In the genomic region with DNA sequence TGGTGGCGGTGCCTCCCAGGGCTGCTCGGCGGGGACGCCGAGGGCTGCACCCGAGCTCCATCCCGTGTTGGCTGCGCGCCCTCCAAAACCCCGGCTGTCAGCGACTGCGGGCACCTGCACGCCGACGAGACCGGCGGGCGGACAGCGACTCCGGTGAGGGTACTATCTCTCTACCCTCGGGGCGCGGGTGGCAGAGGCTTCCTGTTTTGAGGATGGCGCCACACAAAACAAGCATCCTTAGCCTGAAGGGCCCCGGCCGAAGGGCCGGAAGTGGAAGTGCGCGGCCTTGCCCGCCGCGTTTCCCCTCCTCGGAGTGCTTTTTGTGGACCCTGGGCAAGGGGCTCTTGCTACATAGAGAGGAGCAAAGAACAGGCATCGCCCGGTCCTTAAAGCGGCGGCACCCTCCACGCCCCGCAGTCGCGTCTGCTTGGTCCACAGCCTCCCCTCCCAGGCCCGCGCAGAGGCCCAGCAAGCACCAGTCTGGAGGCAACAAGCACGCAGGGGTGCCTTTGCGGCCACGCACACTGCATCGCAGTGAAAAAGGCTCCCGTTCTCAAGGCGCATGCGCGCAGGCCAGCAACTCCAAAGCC, we compare ENCODE assay signal across 8 cellular contexts. TPM values are rescaled to one million over a fixed set of nuclear protein-coding genes. Genes with fewer than 3 reads are reported as not detected.
DNase-seq lines count a peak whose midpoint lies in the region; ATAC-seq, FAIRE-seq and TF ChIP-seq lines count a peak whose summit lies in the region.

No MANE protein-coding gene starts in this region.

- intact Hi-C loops in OCI-LY7 (cut with micrococcal nuclease; ENCODE audit: unreplicated experiment) = loop anchor here (2.0 to 10.0 kb wide), 4 partner anchors 57 to 625 kb away; a partner anchor contains a TSS

- no peak for FAIRE-seq in D721Med (lab: Jason Lieb, UNC)

- H3K27ac ChIP-seq in OCI-LY7 (ENCODE audit: low read depth, low read length, poor library complexity, severe bottlenecking) = peak overlapping the region; percentile 91
- H3K27ac ChIP-seq in hepatocyte = peak overlapping the region; percentile 93

- WGBS in hepatocyte (ENCODE audit: low lambda C conversion rate, missing lambda C conversion rate) = 1% methylated on average over 51 of the region's 51 CpGs

- peak; percentile 52 for ATAC-seq in GM19455 (IDR thresholded peaks at IDR 0.05; ENCODE audit: unreplicated experiment)
- peak; percentile 22 for ATAC-seq in HG03520 (IDR thresholded peaks at IDR 0.05; ENCODE audit: unreplicated experiment)

- CTCF ChIA-PET in OCI-LY7 (lab: Charles Lee; ENCODE audit: unreplicated experiment) = interaction anchor here (0.6 to 1.3 kb wide), 2 partner anchors 57 to 978 kb away, joined by 3 read pairs; no protein-coding TSS in a partner anchor

- H3K9me3 ChIP-seq in OCI-LY7 (ENCODE audit: low read length) (peaks cover 14% of the 10 kb centered on the region), adipocyte (ENCODE audit: control insufficient read depth, low read length) (peaks cover 9% of the 10 kb centered on the region), hepatocyte (ENCODE audit: low read depth) (no peaks in the 10 kb centered on the region)

- H3K27me3 ChIP-seq in adipocyte (replicated peaks; ENCODE audit: control insufficient read depth, insufficient read depth, low read length) (no peaks in the 10 kb centered on the region), hepatocyte (no peaks in the 10 kb centered on the region)

- H3K79me2 ChIP-seq in OCI-LY7 (ENCODE audit: insufficient read depth, low read depth, low read length) = no peaks in the 10 kb centered on the region
- peaks cover 35% of the 10 kb centered on the region for H3K79me2 ChIP-seq in hepatocyte

- H2AFZ ChIP-seq in OCI-LY7 (ENCODE audit: low read length) (peak overlapping the region; percentile 80), hepatocyte (peak overlapping the region; percentile 59)

- peak overlapping the region; percentile 71 for H3K4me3 ChIP-seq in OCI-LY7 (ENCODE audit: low read depth, low read length, poor library complexity, severe bottlenecking)
- H3K4me3 ChIP-seq in adipocyte (ENCODE audit: low read length) = peak overlapping the region; percentile 86
- peak overlapping the region; percentile 38 for H3K4me3 ChIP-seq in hepatocyte
- peak overlapping the region; percentile 68 for H3K4me3 ChIP-seq in retinal pigment epithelial cell (ENCODE audit: low read length)

- DNase-seq in DMS53 treated with DMSO at 0.1 percent for 48 hours (lab: John Stamatoyannopoulos, UW; ENCODE audit: unreplicated experiment) (peak; percentile 58), OCI-LY7 (ENCODE audit: low spot score) (peak; percentile 88), adipocyte (ENCODE audit: low read depth) (peak; percentile 74), hepatocyte (ENCODE audit: low spot score) (peak; percentile 71), retinal pigment epithelial cell (ENCODE audit: low read depth) (no peak), D721Med (ENCODE audit: insufficient read length, low spot score) (no peak)

- H3K4me2 ChIP-seq in OCI-LY7 (ENCODE audit: low read length) = peak overlapping the region; percentile 86
- H3K4me2 ChIP-seq in hepatocyte = peak overlapping the region; percentile 84

- H3K4me1 ChIP-seq in OCI-LY7 (ENCODE audit: insufficient read depth, low read length, poor library complexity, severe bottlenecking) = peaks cover 26% of the 10 kb centered on the region
- H3K4me1 ChIP-seq in adipocyte (ENCODE audit: control insufficient read depth, insufficient read depth, low read length) = peaks cover 37% of the 10 kb centered on the region
- H3K4me1 ChIP-seq in hepatocyte (ENCODE audit: insufficient read depth) = peaks cover 18% of the 10 kb centered on the region

- peak overlapping the region; percentile 97 for H3K9ac ChIP-seq in adipocyte (ENCODE audit: low read length)

- 0 out of 2 replicates have a peak, but pooled peaks have one; percentile 23 for TF ChIP-seq CTCF in OCI-LY7 (conservative IDR thresholded peaks at IDR 0.05; ENCODE audit: low read length)
- no peak for TF ChIP-seq CTCF in hepatocyte (IDR thresholded peaks at IDR 0.05; ENCODE audit: poor library complexity)
- no peak for TF ChIP-seq CTCF in retinal pigment epithelial cell (conservative IDR thresholded peaks at IDR 0.05; ENCODE audit: low read depth, low read length)
- TF ChIP-seq CTCF in D721Med (IDR thresholded peaks at IDR 0.05; ENCODE audit: insufficient read depth, missing control alignments) = no peak

- H4K20me1 ChIP-seq in OCI-LY7 (ENCODE audit: insufficient read depth, low read length) (no peaks in the 10 kb centered on the region), hepatocyte (ENCODE audit: insufficient read depth, poor library complexity, severe bottlenecking) (no peaks in the 10 kb centered on the region)

- no peaks in the 10 kb centered on the region for H3K9me2 ChIP-seq in OCI-LY7 (ENCODE audit: insufficient read depth, low read length)
- H3K9me2 ChIP-seq in hepatocyte (replicated peaks; ENCODE audit: insufficient read depth) = no peaks in the 10 kb centered on the region

- no TSS peak for BruUV-seq in OCI-LY7 (replicated peaks; lab: Mats Ljungman, UMichigan)

- POLR2A ChIA-PET in OCI-LY7 (lab: Charles Lee) = interaction anchor here (0.6 to 3.0 kb wide), 5 partner anchors 28 to 316 kb away, joined by 3 to 11 read pairs (median 6); no protein-coding TSS in a partner anchor

- no peaks in the 10 kb centered on the region for H3K36me3 ChIP-seq in OCI-LY7 (ENCODE audit: insufficient read depth, low read length)
- no peaks in the 10 kb centered on the region for H3K36me3 ChIP-seq in adipocyte (ENCODE audit: control insufficient read depth, insufficient read depth, low read length, severe bottlenecking)
- H3K36me3 ChIP-seq in hepatocyte (replicated peaks; ENCODE audit: insufficient read depth, low read depth) = no peaks in the 10 kb centered on the region

RNA-seq across cellular contexts. Expression of a gene that starts 0.6 kb away (rescaled TPM):
- 14.2 and 19.4 TPM in 2 replicates for total RNA-seq in OCI-LY7 (2014; rRNA removed; shearing (Covaris generic))
- 19.6 and 22.7 TPM in 2 replicates for total RNA-seq in OCI-LY7 (2022)
- total RNA-seq in hepatocyte = 20.7 and 22.9 TPM in 2 replicates
- 19.2 and 26.4 TPM in 2 replicates for polyA plus RNA-seq in hepatocyte

Comparison
In these comparisons a context has a peak if more than half of its experiments do, and no peak if none do; other contexts are left out.
1. DNase-seq: peak in DMS53 treated with DMSO at 0.1 percent for 48 hours (single experiment), OCI-LY7 (single experiment), adipocyte (single experiment) and hepatocyte (single experiment); none in retinal pigment epithelial cell (single experiment) and D721Med (single experiment).
2. Peak in every context shown above with its lines, with median percentiles within 50 percentile points of each other: H3K4me3 ChIP-seq.